Comparison of ENCODE assay signal across 13 cellular contexts in the genomic region with DNA sequence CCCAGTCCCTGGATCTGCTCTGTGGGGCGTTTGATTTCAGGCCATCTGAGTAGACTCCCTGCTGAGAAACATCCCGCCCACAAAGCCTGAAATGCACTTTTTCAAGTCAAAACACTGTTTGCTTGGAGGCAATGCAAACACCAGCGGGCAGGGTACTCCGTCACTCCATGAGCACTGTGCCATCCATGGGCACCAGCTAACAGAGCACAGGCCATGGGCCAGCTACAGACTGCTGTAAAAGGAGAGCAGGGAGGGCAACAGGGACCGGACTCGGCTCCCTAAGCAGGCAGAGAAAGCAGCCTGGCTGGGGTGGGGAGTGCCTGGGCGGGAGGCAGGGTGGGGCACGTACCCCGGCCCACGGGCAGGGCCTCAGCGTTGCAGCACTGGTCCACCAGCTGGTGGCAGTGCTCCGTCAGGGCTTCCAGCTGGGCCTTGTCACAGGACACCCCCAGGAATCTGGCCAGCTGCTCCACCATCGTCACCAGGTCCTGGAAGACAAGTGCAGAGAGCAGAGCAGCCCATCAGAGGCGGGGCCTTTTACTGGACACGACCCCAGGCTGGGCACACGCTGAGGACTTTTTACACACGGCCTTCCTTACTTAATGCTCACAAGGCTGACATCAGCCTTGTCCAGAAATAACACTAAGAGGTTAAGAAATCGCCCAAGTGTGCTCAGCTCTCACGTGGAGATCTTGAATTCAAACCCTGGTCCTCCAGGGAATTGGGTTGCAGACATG. TPM values are rescaled to one million over a fixed set of nuclear protein-coding genes. Genes with fewer than 3 reads are reported as not detected.
A peak's percentile ranks its signal among the peaks of the same experiment; 100 is the strongest.
DNase-seq lines count a peak whose midpoint lies in the region; ATAC-seq and TF ChIP-seq lines count a peak whose summit lies in the region.
"Had no signal": no experiment of that assay in that cellular context is flagged by ENCODE, and none has a peak within 500 bp of the region (broad histone marks: within the 10 kb centered on the region; RNA-seq: fewer than 3 reads in every experiment).

No MANE protein-coding gene starts in this region.

- no peaks in the 10 kb centered on the region for H3K36me3 ChIP-seq in colonic mucosa
- H3K36me3 ChIP-seq in tibial artery = no peaks in the 10 kb centered on the region
- H3K36me3 ChIP-seq: left lung, thoracic aorta had no signal

- H3K9me3 ChIP-seq in colonic mucosa (no peaks in the 10 kb centered on the region), tibial artery (no peaks in the 10 kb centered on the region)
- H3K9me3 ChIP-seq: left lung, thoracic aorta had no signal

- DNase-seq in LHCN-M2 (ENCODE audit: low read depth) (peak; percentile 42), colonic mucosa (peak; percentile 27), left kidney (ENCODE audit: low read depth, low spot score) (peak; percentile 83), tibial artery (peak; percentile 64 to 74), NCI-H82 treated with DMSO at 0.1 percent for 48 hours (lab: John Stamatoyannopoulos, UW; ENCODE audit: unreplicated experiment) (no peak), pons (ENCODE audit: low spot score) (no peak)
- no peak for DNase-seq in activated CD8-positive, alpha-beta memory T cell treated with anti-CD3 and anti-CD28 coated beads, Interleukin-2, amount 50 U/mL, for 48 hours
- DNase-seq: effector CD4-positive, alpha-beta T cell; NCI-H2029 treated with DMSO at 0.1 percent for 48 hours had no signal

- H3K27ac ChIP-seq in colonic mucosa (no peak overlapping the region), tibial artery (no peak overlapping the region)
- H3K27ac ChIP-seq: thoracic aorta had no signal

- intact Hi-C loops in colonic mucosa (cut with DNase I) = loop anchor here (5.0 to 10.0 kb wide), 2 partner anchors 116 to 442 kb away; no protein-coding TSS in a partner anchor
- intact Hi-C loops in tibial artery (cut with DNase I; ENCODE audit: low total_unique reads) = no loop called here

- no peak for ATAC-seq in HG02759 (IDR thresholded peaks at IDR 0.05; ENCODE audit: unreplicated experiment)
- ATAC-seq: left lung had no signal

- no peaks in the 10 kb centered on the region for H3K27me3 ChIP-seq in colonic mucosa
- H3K27me3 ChIP-seq in tibial artery = peaks cover 0 to 36% of the 10 kb centered on the region in 2 donors

- H3K4me1 ChIP-seq in colonic mucosa (no peaks in the 10 kb centered on the region), tibial artery (no peaks in the 10 kb centered on the region)

- no peak overlapping the region for H3K9ac ChIP-seq in colonic mucosa (ENCODE audit: low read depth in 2 of 2, low read length in 2 of 2)

- TF ChIP-seq CTCF in colonic mucosa (IDR thresholded peaks at IDR 0.05) (no peak), tibial artery (IDR thresholded peaks at IDR 0.05) (no peak)

- H3K4me3 ChIP-seq in colonic mucosa (no peak overlapping the region), tibial artery (no peak overlapping the region)
- H3K4me3 ChIP-seq: left lung, thoracic aorta had no signal

RNA-seq across cellular contexts. Expression of gene EFCAB6, which starts 16.8 kb away (rescaled TPM):
- total RNA-seq in LHCN-M2 (2014; rRNA removed) (1.2 and 1.7 TPM in 2 replicates), colonic mucosa (under 1 TPM; 0.35 to 0.80 TPM)
- polyA plus RNA-seq in LHCN-M2 (2012) = 0.51 TPM
- total RNA-seq: T-helper 1 cell treated with Interleukin-12 subunit alpha and Interleukin-12 subunit beta and Interleukin-4 antibody, amounts not matched to agents 30 ng/mL and 1 ng/mL, for 36 hours had no signal

RNA-seq across cellular contexts. Expression of gene SULT4A1, which starts 33.4 kb away (rescaled TPM):
- total RNA-seq in LHCN-M2 (2014; rRNA removed) (0.06 and 0.13 TPM in 2 replicates), colonic mucosa (under 1 TPM; 0.10 to 0.82 TPM)
- 0.02 TPM for polyA plus RNA-seq in LHCN-M2 (2012)
- total RNA-seq: left lung; T-helper 1 cell treated with Interleukin-12 subunit alpha and Interleukin-12 subunit beta and Interleukin-4 antibody, amounts not matched to agents 30 ng/mL and 1 ng/mL, for 36 hours; thoracic aorta had no signal

Comparison
In these comparisons a context has a peak if more than half of its experiments do, and no peak if none do; other contexts are left out.
1. DNase-seq: peak in LHCN-M2 (single experiment), colonic mucosa (single experiment), left kidney (single experiment) and tibial artery (2 of 2); none in NCI-H82 treated with DMSO at 0.1 percent for 48 hours (single experiment), activated CD8-positive, alpha-beta memory T cell treated with anti-CD3 and anti-CD28 coated beads, Interleukin-2, amount 50 U/mL, for 48 hours (single experiment) and pons (single experiment).